In genomic region chr1:94698759-94699502, GRCh38 we compare ENCODE assay signal across 12 cellular contexts.
DNase-seq lines count a peak whose midpoint lies in the region; ATAC-seq and TF ChIP-seq lines count a peak whose summit lies in the region.
"Had no signal": no experiment of that assay in that cellular context is flagged by ENCODE, and none has a peak within 500 bp of the region (broad histone marks: within the 10 kb centered on the region; RNA-seq: fewer than 3 reads in every experiment).

No MANE protein-coding gene starts in this region.

- H3K36me3 Mint-ChIP-seq in activated T-helper 2 cell treated with anti-CD3 and anti-CD28 coated beads, Interferon-gamma antibody, Interleukin-2, Interleukin-4, amounts not matched to agents 10 μg/mL and 5 μg/mL and 100 μg/mL, durations not matched to agents 14 hours and 24 hours and 36 hours (ENCODE audit: low read depth), result no peaks in the 10 kb centered on the region
- H3K36me3 Mint-ChIP-seq: activated naive CD8-positive, alpha-beta T cell had no signal

- TF ChIP-seq EP300 in suprapubic skin (IDR thresholded peaks at IDR 0.05), result no peak

- H3K4me1 ChIP-seq in RWPE2 (ENCODE audit: insufficient read depth, poor library complexity, severe bottlenecking) (peaks cover 12% of the 10 kb centered on the region), suprapubic skin (peaks cover 6% of the 10 kb centered on the region)

- TF ChIP-seq CTCF in RWPE2 (IDR thresholded peaks at IDR 0.05; ENCODE audit: poor library complexity, severe bottlenecking), result no peak
- no peak for TF ChIP-seq CTCF in fibroblast of pulmonary artery (IDR thresholded peaks at IDR 0.05; ENCODE audit: low read length, missing control alignments)
- TF ChIP-seq CTCF in suprapubic skin (IDR thresholded peaks at IDR 0.05), result no peak

- H3K4me1 Mint-ChIP-seq in activated T-helper 2 cell treated with anti-CD3 and anti-CD28 coated beads, Interferon-gamma antibody, Interleukin-2, Interleukin-4, amounts not matched to agents 10 μg/mL and 5 μg/mL and 100 μg/mL, durations not matched to agents 14 hours and 24 hours and 36 hours (ENCODE audit: low read depth), result no peaks in the 10 kb centered on the region

- peaks cover 24% of the 10 kb centered on the region for H3K27me3 Mint-ChIP-seq in activated T-helper 2 cell treated with anti-CD3 and anti-CD28 coated beads, Interferon-gamma antibody, Interleukin-2, Interleukin-4, amounts not matched to agents 10 μg/mL and 5 μg/mL and 100 μg/mL, durations not matched to agents 14 hours and 24 hours and 36 hours (ENCODE audit: low read depth)

- ATAC-seq in RWPE2 (ENCODE audit: low read depth), result peak; percentile 74

- H3K9me3 ChIP-seq in RWPE2 (ENCODE audit: severe bottlenecking) (no peaks in the 10 kb centered on the region), suprapubic skin (no peaks in the 10 kb centered on the region)
- H3K9me3 ChIP-seq: transverse colon had no signal

- TF ChIP-seq POLR2A in suprapubic skin (IDR thresholded peaks at IDR 0.05), result no peak

- H3K27ac ChIP-seq in RWPE2 (ENCODE audit: poor library complexity, severe bottlenecking) (peak overlapping the region; percentile 61), suprapubic skin (peak overlapping the region; percentile 59)
- H3K27ac ChIP-seq: transverse colon had no signal

- H3K4me3 Mint-ChIP-seq in activated T-helper 2 cell treated with anti-CD3 and anti-CD28 coated beads, Interferon-gamma antibody, Interleukin-2, Interleukin-4, amounts not matched to agents 10 μg/mL and 5 μg/mL and 100 μg/mL, durations not matched to agents 14 hours and 24 hours and 36 hours (ENCODE audit: low read depth), result no peak overlapping the region
- H3K4me3 Mint-ChIP-seq: activated naive CD8-positive, alpha-beta T cell had no signal

- H3K36me3 ChIP-seq in RWPE2 (ENCODE audit: low read depth) (no peaks in the 10 kb centered on the region), suprapubic skin (no peaks in the 10 kb centered on the region)
- H3K36me3 ChIP-seq: transverse colon had no signal

- H3K4me3 ChIP-seq in RWPE2 (ENCODE audit: severe bottlenecking) (no peak overlapping the region), fibroblast of pulmonary artery (replicated peaks; ENCODE audit: low read depth, low read length) (no peak overlapping the region), suprapubic skin (no peak overlapping the region)
- H3K4me3 ChIP-seq: skin epidermis, transverse colon had no signal

- WGBS in suprapubic skin, result 66% methylated on average over 3 of the region's 3 CpGs

- H3K27me3 ChIP-seq in RWPE2 (ENCODE audit: insufficient read depth, poor library complexity, severe bottlenecking) (no peaks in the 10 kb centered on the region), suprapubic skin (no peaks in the 10 kb centered on the region)
- H3K27me3 ChIP-seq: transverse colon had no signal

- intact Hi-C loops in activated T-helper 2 cell treated with anti-CD3 and anti-CD28 coated beads, Interferon-gamma antibody, Interleukin-2, Interleukin-4, amounts not matched to agents 10 μg/mL and 5 μg/mL and 100 μg/mL, durations not matched to agents 14 hours and 24 hours and 36 hours (cut with micrococcal nuclease), result no loop called here

- DNase-seq in NCI-H82 (lab: John Stamatoyannopoulos, UW), result peak; percentile 11
- no peak for DNase-seq in NCI-H82 treated with DMSO at 0.1 percent for 48 hours (lab: John Stamatoyannopoulos, UW; ENCODE audit: unreplicated experiment)
- no peak for DNase-seq in RWPE2 (ENCODE audit: low spot score)
- peak; percentile 35 for DNase-seq in fibroblast of pulmonary artery (ENCODE audit: low read depth)
- no peak for DNase-seq in suprapubic skin (ENCODE audit: low spot score in 2 of 2)
- DNase-seq in activated CD4-positive, alpha-beta T cell treated with anti-CD3 and anti-CD28 coated beads for 1 hour, result no peak
- DNase-seq in activated T-helper 2 cell treated with anti-CD3 and anti-CD28 coated beads, Interferon-gamma antibody, Interleukin-2, Interleukin-4, amounts not matched to agents 10 μg/mL and 5 μg/mL and 100 μg/mL, durations not matched to agents 14 hours and 24 hours and 36 hours (ENCODE audit: low spot score), result no peak
- no peak for DNase-seq in NCI-H2227 (lab: John Stamatoyannopoulos, UW; ENCODE audit: unreplicated experiment)
- DNase-seq: NCI-H1436 treated with DMSO at 0.1 percent for 48 hours, transverse colon had no signal

- H3K9me3 Mint-ChIP-seq in activated T-helper 2 cell treated with anti-CD3 and anti-CD28 coated beads, Interferon-gamma antibody, Interleukin-2, Interleukin-4, amounts not matched to agents 10 μg/mL and 5 μg/mL and 100 μg/mL, durations not matched to agents 14 hours and 24 hours and 36 hours, result no peaks in the 10 kb centered on the region

- H3K27ac Mint-ChIP-seq in activated T-helper 2 cell treated with anti-CD3 and anti-CD28 coated beads, Interferon-gamma antibody, Interleukin-2, Interleukin-4, amounts not matched to agents 10 μg/mL and 5 μg/mL and 100 μg/mL, durations not matched to agents 14 hours and 24 hours and 36 hours, result no peak overlapping the region
- H3K27ac Mint-ChIP-seq: activated naive CD8-positive, alpha-beta T cell had no signal

Comparison
In these comparisons a context has a peak if more than half of its experiments do, and no peak if none do; other contexts are left out.
1. DNase-seq: peak in NCI-H82 (single experiment) and fibroblast of pulmonary artery (single experiment); none in NCI-H82 treated with DMSO at 0.1 percent for 48 hours (single experiment), RWPE2 (single experiment), suprapubic skin (0 of 2), activated CD4-positive, alpha-beta T cell treated with anti-CD3 and anti-CD28 coated beads for 1 hour (single experiment), activated T-helper 2 cell treated with anti-CD3 and anti-CD28 coated beads, Interferon-gamma antibody, Interleukin-2, Interleukin-4, amounts not matched to agents 10 μg/mL and 5 μg/mL and 100 μg/mL, durations not matched to agents 14 hours and 24 hours and 36 hours (single experiment) and NCI-H2227 (single experiment).